ENCODE assay signal across 1 cellular context in the genomic region with DNA sequence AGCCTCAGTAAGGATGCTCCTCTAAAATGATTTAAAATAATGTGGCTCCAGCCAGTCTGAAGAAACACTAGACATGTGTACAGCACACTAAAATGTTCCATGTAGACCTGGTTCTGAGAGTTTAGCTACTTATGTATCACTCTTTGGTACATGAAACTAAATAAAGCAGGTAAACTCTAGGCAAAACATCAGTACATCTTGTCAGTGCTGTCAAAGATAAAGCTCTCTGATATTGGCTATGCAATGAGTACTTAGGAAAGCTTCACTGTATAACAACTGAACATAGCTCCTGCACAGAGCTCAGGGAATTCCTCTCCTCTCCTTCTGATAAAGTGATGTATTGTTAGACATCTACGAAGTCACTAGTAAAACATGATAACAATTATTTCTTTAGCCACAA.
TF ChIP-seq lines count a peak whose summit lies in the region.

No MANE protein-coding gene starts in this region.

TF ChIP-seq in IMR-90, 13 proteins besides CTCF, POLR2A, EP300 and RAD21 (continued from another document):
- no peak for TF ChIP-seq CHD1 (IDR thresholded peaks at IDR 0.05; ENCODE audit: low read depth, low read length)
- TF ChIP-seq NFE2L2 (IDR thresholded peaks at IDR 0.05; ENCODE audit: low read depth, low read length), result no peak
- no peak for TF ChIP-seq MXI1 (IDR thresholded peaks at IDR 0.05; ENCODE audit: borderline replicate concordance, low read depth, low read length)
- TF ChIP-seq, protein P1, sequence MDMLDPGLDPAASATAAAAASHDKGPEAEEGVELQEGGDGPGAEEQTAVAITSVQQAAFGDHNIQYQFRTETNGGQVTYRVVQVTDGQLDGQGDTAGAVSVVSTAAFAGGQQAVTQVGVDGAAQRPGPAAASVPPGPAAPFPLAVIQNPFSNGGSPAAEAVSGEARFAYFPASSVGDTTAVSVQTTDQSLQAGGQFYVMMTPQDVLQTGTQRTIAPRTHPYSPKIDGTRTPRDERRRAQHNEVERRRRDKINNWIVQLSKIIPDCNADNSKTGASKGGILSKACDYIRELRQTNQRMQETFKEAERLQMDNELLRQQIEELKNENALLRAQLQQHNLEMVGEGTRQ (IDR thresholded peaks at IDR 0.05; ENCODE audit: low read depth, low read length), result no peak
- TF ChIP-seq SMC3 (IDR thresholded peaks at IDR 0.05; ENCODE audit: low read depth, low read length), result no peak
- TF ChIP-seq MAFK (IDR thresholded peaks at IDR 0.05; ENCODE audit: low read depth, low read length), result no peak
- TF ChIP-seq CEBPB (IDR thresholded peaks at IDR 0.05; ENCODE audit: low read depth, low read length), result no peak
- no peak for TF ChIP-seq RCOR1 (IDR thresholded peaks at IDR 0.05; ENCODE audit: insufficient replicate concordance, low read length)
- TF ChIP-seq, protein P2, sequence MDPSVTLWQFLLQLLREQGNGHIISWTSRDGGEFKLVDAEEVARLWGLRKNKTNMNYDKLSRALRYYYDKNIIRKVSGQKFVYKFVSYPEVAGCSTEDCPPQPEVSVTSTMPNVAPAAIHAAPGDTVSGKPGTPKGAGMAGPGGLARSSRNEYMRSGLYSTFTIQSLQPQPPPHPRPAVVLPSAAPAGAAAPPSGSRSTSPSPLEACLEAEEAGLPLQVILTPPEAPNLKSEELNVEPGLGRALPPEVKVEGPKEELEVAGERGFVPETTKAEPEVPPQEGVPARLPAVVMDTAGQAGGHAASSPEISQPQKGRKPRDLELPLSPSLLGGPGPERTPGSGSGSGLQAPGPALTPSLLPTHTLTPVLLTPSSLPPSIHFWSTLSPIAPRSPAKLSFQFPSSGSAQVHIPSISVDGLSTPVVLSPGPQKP (IDR thresholded peaks at IDR 0.05; ENCODE audit: borderline replicate concordance, low read depth, low read length), result no peak
